ENCODE assay signal across 18 cellular contexts in genomic region chr9:137110911-137111787, GRCh38. TPM values are rescaled to one million over a fixed set of nuclear protein-coding genes. Genes with fewer than 3 reads are reported as not detected.
DNase-seq lines count a peak whose midpoint lies in the region; ATAC-seq, FAIRE-seq and TF ChIP-seq lines count a peak whose summit lies in the region.
"Had no signal": no experiment of that assay in that cellular context is flagged by ENCODE, and none has a peak within 500 bp of the region (broad histone marks: within the 10 kb centered on the region; RNA-seq: fewer than 3 reads in every experiment).

No MANE protein-coding gene starts in this region.

- H3K27me3 ChIP-seq in NT2/D1 (ENCODE audit: insufficient read depth, insufficient read length), result peaks cover 26% of the 10 kb centered on the region

- no peaks in the 10 kb centered on the region for H3K36me3 Mint-ChIP-seq in natural killer cell
- H3K36me3 Mint-ChIP-seq in natural killer cell treated with Interleukin-12 subunit alpha and Interleukin-12 subunit beta and Interleukin-15 and Interleukin-18, amount 100 ng/mL, for 72 hours, result no peaks in the 10 kb centered on the region
- peaks cover 22% of the 10 kb centered on the region for H3K36me3 Mint-ChIP-seq in central memory CD8-positive, alpha-beta T cell (ENCODE audit: insufficient read depth)

- peak overlapping the region; percentile 64 for H3K4me3 Mint-ChIP-seq in natural killer cell
- H3K4me3 Mint-ChIP-seq in natural killer cell treated with Interleukin-12 subunit alpha and Interleukin-12 subunit beta and Interleukin-15 and Interleukin-18, amount 100 ng/mL, for 72 hours, result no peak overlapping the region
- peak overlapping the region; percentile 36 for H3K4me3 Mint-ChIP-seq in central memory CD8-positive, alpha-beta T cell
- H3K4me3 Mint-ChIP-seq: HFFc6 had no signal

- H3K27ac Mint-ChIP-seq in natural killer cell, result no peak overlapping the region
- peak overlapping the region in 1 of 2 donors; percentile 23 for H3K27ac Mint-ChIP-seq in natural killer cell treated with Interleukin-12 subunit alpha and Interleukin-12 subunit beta and Interleukin-15 and Interleukin-18, amount 100 ng/mL, for 72 hours
- H3K27ac Mint-ChIP-seq in central memory CD8-positive, alpha-beta T cell (ENCODE audit: low read depth), result no peak overlapping the region
- H3K27ac Mint-ChIP-seq: HFFc6 had no signal

- no peak for DNase-seq in natural killer cell
- no peak for DNase-seq in natural killer cell treated with Interleukin-12 subunit alpha and Interleukin-12 subunit beta and Interleukin-15 and Interleukin-18, amount 100 ng/mL, for 72 hours (ENCODE audit: low spot score)
- DNase-seq in NT2/D1 (ENCODE audit: low read depth, low spot score), result no peak
- DNase-seq in central memory CD8-positive, alpha-beta T cell (ENCODE audit: low spot score in 2 of 2), result no peak
- DNase-seq in GM19239 (ENCODE audit: insufficient read length, low spot score), result no peak
- no peak for DNase-seq in activated CD4-positive, alpha-beta T cell treated with anti-CD3 and anti-CD28 coated beads, Interleukin-2, amount 50 U/mL, for 48 hours
- DNase-seq: DMS53, EL, HFFc6, KBM-7, NCI-H1694 treated with DMSO at 0.1 percent for 48 hours, NCI-H510A, NCI-H774, PC-9 had no signal

- no peak for FAIRE-seq in GM19239 (lab: Jason Lieb, UNC)
- FAIRE-seq: GM12891, GM18507 had no signal

- H3K36me3 ChIP-seq in NT2/D1 (ENCODE audit: insufficient read depth, insufficient read length, low read length), result peaks cover 68% of the 10 kb centered on the region

- no peak for TF ChIP-seq CTCF in natural killer cell (IDR thresholded peaks at IDR 0.05)

- H3K4me1 Mint-ChIP-seq in natural killer cell, result no peaks in the 10 kb centered on the region
- H3K4me1 Mint-ChIP-seq in natural killer cell treated with Interleukin-12 subunit alpha and Interleukin-12 subunit beta and Interleukin-15 and Interleukin-18, amount 100 ng/mL, for 72 hours (ENCODE audit: low read depth in 2 of 2), result peaks cover 0 to 5% of the 10 kb centered on the region in 2 donors
- no peaks in the 10 kb centered on the region for H3K4me1 Mint-ChIP-seq in central memory CD8-positive, alpha-beta T cell

- intact Hi-C loops in natural killer cell (cut with micrococcal nuclease), result no loop called here

- H3K4me3 ChIP-seq in NT2/D1 (ENCODE audit: insufficient read length, low read depth), result no peak overlapping the region
- H3K4me3 ChIP-seq: PC-9 had no signal

- no peaks in the 10 kb centered on the region for H3K9me3 ChIP-seq in NT2/D1 (ENCODE audit: insufficient read depth, low read length)

- ATAC-seq in natural killer cell (no peak), GM19035 (IDR thresholded peaks at IDR 0.05; ENCODE audit: unreplicated experiment) (no peak)
- ATAC-seq in natural killer cell treated with Interleukin-12 subunit alpha and Interleukin-12 subunit beta and Interleukin-15 and Interleukin-18, amount 100 ng/mL, for 72 hours, result no peak
- no peak for ATAC-seq in central memory CD8-positive, alpha-beta T cell (replicated peaks; ENCODE audit: extremely low read depth, poor library complexity, severe bottlenecking)

- no peaks in the 10 kb centered on the region for H3K9me3 Mint-ChIP-seq in natural killer cell
- H3K9me3 Mint-ChIP-seq in natural killer cell treated with Interleukin-12 subunit alpha and Interleukin-12 subunit beta and Interleukin-15 and Interleukin-18, amount 100 ng/mL, for 72 hours, result no peaks in the 10 kb centered on the region
- no peaks in the 10 kb centered on the region for H3K9me3 Mint-ChIP-seq in central memory CD8-positive, alpha-beta T cell
- H3K9me3 Mint-ChIP-seq: HFFc6 had no signal

- no peaks in the 10 kb centered on the region for H3K27me3 Mint-ChIP-seq in natural killer cell (ENCODE audit: low read depth in 2 of 2)
- no peaks in the 10 kb centered on the region for H3K27me3 Mint-ChIP-seq in natural killer cell treated with Interleukin-12 subunit alpha and Interleukin-12 subunit beta and Interleukin-15 and Interleukin-18, amount 100 ng/mL, for 72 hours
- H3K27me3 Mint-ChIP-seq in central memory CD8-positive, alpha-beta T cell, result no peaks in the 10 kb centered on the region

- peak overlapping the region; percentile 4 for H3K9ac ChIP-seq in NT2/D1 (ENCODE audit: insufficient read length, low read depth)

- H3K4me1 ChIP-seq in NT2/D1 (ENCODE audit: insufficient read depth, insufficient read length), result peaks cover 11% of the 10 kb centered on the region

RNA-seq across cellular contexts. Expression of gene DPP7, which starts 3.4 kb away (rescaled TPM):
- total RNA-seq in natural killer cell, result 100 to 1,000 TPM; 233 to 264 (median 251) TPM
- total RNA-seq in natural killer cell treated with Interleukin-12 subunit alpha and Interleukin-12 subunit beta and Interleukin-15 and Interleukin-18, amount 100 ng/mL, for 72 hours, result 100 to 1,000 TPM; 188 to 310 TPM

RNA-seq across cellular contexts. Expression of gene MAN1B1, which starts 24.4 kb away (rescaled TPM):
- 10 to 100 TPM; 75.1 to 99.4 (median 80.4) TPM for total RNA-seq in natural killer cell
- 10 to 100 TPM; 34.1 to 55.8 TPM for total RNA-seq in natural killer cell treated with Interleukin-12 subunit alpha and Interleukin-12 subunit beta and Interleukin-15 and Interleukin-18, amount 100 ng/mL, for 72 hours

RNA-seq across cellular contexts. Expression of gene GRIN1, which starts 27.8 kb away (rescaled TPM):
- not detected for total RNA-seq in natural killer cell
- total RNA-seq in natural killer cell treated with Interleukin-12 subunit alpha and Interleukin-12 subunit beta and Interleukin-15 and Interleukin-18, amount 100 ng/mL, for 72 hours, result under 1 TPM in 1 of 2 donors, not detected in 1; 0.11 TPM
- total RNA-seq: H4, PC-9 had no signal

RNA-seq across cellular contexts. Expression of gene UAP1L1, which starts 33.8 kb away (rescaled TPM):
- 10 to 100 TPM; 10.5 to 25.8 (median 19.3) TPM for total RNA-seq in natural killer cell
- total RNA-seq in natural killer cell treated with Interleukin-12 subunit alpha and Interleukin-12 subunit beta and Interleukin-15 and Interleukin-18, amount 100 ng/mL, for 72 hours, result 10 to 100 TPM; 19.9 to 22.0 TPM

RNA-seq across cellular contexts. Expression of gene SAPCD2, which starts 40.8 kb away (rescaled TPM):
- 1 to 10 TPM in 2 of 3 donors, under 1 TPM in 1; 0.59 to 2.6 (median 1.0) TPM for total RNA-seq in natural killer cell
- 10 to 100 TPM in 1 of 2 donors, 1 to 10 TPM in 1; 9.5 to 20.8 TPM for total RNA-seq in natural killer cell treated with Interleukin-12 subunit alpha and Interleukin-12 subunit beta and Interleukin-15 and Interleukin-18, amount 100 ng/mL, for 72 hours
